In the genomic region with DNA sequence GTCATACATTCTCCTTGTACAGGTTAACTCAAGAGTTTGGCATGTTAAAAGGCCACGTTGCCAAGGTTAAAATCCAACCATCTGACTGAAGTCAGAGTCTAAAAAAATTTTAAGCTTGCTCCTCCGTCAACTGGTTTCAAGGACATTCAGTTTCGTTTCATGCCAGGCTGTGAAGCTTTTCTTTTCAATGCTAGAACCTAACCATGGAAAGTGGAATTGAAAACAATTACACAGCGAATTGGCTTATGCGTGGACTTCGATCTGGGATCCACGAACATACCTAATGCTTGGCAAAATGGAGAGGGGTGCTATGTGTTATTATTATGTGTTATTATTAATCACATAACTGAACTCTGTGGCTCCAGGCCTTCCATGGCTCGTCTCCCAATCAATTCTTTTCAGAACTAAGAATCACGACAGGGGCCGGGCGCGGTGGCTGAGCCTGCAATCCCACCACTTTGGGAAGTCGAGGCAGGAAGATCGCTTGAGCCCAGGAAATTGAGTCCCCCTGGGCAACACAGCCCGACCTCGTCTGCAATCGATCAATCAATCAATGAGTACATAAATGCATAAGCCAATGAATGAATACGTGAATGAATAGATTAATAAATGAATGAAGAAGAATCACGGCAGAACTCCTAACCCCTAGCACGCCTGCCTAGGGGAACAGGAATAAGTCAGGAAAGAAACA, we compare ENCODE assay signal across 1 cellular context.
TF ChIP-seq lines count a peak whose summit lies in the region.

No MANE protein-coding gene starts in this region.

TF ChIP-seq in K562, 482 proteins besides CTCF, POLR2A, EP300 and RAD21:
- TF ChIP-seq, protein P1, sequence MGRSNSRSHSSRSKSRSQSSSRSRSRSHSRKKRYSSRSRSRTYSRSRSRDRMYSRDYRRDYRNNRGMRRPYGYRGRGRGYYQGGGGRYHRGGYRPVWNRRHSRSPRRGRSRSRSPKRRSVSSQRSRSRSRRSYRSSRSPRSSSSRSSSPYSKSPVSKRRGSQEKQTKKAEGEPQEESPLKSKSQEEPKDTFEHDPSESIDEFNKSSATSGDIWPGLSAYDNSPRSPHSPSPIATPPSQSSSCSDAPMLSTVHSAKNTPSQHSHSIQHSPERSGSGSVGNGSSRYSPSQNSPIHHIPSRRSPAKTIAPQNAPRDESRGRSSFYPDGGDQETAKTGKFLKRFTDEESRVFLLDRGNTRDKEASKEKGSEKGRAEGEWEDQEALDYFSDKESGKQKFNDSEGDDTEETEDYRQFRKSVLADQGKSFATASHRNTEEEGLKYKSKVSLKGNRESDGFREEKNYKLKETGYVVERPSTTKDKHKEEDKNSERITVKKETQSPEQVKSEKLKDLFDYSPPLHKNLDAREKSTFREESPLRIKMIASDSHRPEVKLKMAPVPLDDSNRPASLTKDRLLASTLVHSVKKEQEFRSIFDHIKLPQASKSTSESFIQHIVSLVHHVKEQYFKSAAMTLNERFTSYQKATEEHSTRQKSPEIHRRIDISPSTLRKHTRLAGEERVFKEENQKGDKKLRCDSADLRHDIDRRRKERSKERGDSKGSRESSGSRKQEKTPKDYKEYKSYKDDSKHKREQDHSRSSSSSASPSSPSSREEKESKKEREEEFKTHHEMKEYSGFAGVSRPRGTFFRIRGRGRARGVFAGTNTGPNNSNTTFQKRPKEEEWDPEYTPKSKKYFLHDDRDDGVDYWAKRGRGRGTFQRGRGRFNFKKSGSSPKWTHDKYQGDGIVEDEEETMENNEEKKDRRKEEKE (IDR thresholded peaks at IDR 0.05; ENCODE audit: borderline replicate concordance in 1 of 2, control insufficient read depth in 1 of 2, low read depth in 2 of 2, low read length in 1 of 2) = 0 out of 4 replicates have a peak, but pooled peaks of 1 of the 2 experiments have one; percentile 3
- TF ChIP-seq SMC3 (conservative IDR thresholded peaks at IDR 0.05; ENCODE audit: insufficient read depth, low read depth, low read length) (no peak), ZKSCAN1 (IDR thresholded peaks at IDR 0.05; ENCODE audit: low read depth, low read length) (no peak), ZNF146 (CRISPR knock-in tag; IDR thresholded peaks at IDR 0.05; ENCODE audit: unreplicated experiment) (no peak), NR4A1 (CRISPR knock-in tag; IDR thresholded peaks at IDR 0.05) (no peak), NR4A1 (tag; IDR thresholded peaks at IDR 0.05) (0 out of 2 replicates have a peak, but pooled peaks have one; percentile 20), SMARCA4 (IDR thresholded peaks at IDR 0.05) (0 out of 2 replicates have a peak, but pooled peaks have one; percentile 18), PPARD (CRISPR knock-in tag; IDR thresholded peaks at IDR 0.05) (no peak), CUX1 (CRISPR knock-in tag; IDR thresholded peaks at IDR 0.05) (0 out of 2 replicates have a peak, but pooled peaks have one; percentile 32), PML (IDR thresholded peaks at IDR 0.05; ENCODE audit: low read length) (0 out of 2 replicates have a peak, but pooled peaks have one; percentile 5), CREB3 (tag; conservative IDR thresholded peaks at IDR 0.05; ENCODE audit: low read depth) (0 out of 2 replicates have a peak, but pooled peaks have one; percentile 24), AFF4 (CRISPR knock-in tag; IDR thresholded peaks at IDR 0.05) (0 out of 2 replicates have a peak, but pooled peaks have one; percentile 20), MEIS2 (IDR thresholded peaks at IDR 0.05; ENCODE audit: partially characterized antibody) (peak; percentile 39), KDM5B (IDR thresholded peaks at IDR 0.05; ENCODE audit: insufficient replicate concordance, low read depth, low read length) (peak; percentile 22)
- TF ChIP-seq, protein P2, sequence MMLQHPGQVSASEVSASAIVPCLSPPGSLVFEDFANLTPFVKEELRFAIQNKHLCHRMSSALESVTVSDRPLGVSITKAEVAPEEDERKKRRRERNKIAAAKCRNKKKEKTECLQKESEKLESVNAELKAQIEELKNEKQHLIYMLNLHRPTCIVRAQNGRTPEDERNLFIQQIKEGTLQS (IDR thresholded peaks at IDR 0.05) = no peak
- TF ChIP-seq, protein P2 (CRISPR knock-in tag; conservative IDR thresholded peaks at IDR 0.05) = 0 out of 2 replicates have a peak, but pooled peaks have one; percentile 42
- TF ChIP-seq, protein P3, sequence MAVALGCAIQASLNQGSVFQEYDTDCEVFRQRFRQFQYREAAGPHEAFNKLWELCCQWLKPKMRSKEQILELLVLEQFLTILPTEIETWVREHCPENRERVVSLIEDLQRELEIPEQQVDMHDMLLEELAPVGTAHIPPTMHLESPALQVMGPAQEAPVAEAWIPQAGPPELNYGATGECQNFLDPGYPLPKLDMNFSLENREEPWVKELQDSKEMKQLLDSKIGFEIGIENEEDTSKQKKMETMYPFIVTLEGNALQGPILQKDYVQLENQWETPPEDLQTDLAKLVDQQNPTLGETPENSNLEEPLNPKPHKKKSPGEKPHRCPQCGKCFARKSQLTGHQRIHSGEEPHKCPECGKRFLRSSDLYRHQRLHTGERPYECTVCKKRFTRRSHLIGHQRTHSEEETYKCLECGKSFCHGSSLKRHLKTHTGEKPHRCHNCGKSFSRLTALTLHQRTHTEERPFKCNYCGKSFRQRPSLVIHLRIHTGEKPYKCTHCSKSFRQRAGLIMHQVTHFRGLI (CRISPR knock-in tag; IDR thresholded peaks at IDR 0.05) = no peak
- TF ChIP-seq, protein P4, sequence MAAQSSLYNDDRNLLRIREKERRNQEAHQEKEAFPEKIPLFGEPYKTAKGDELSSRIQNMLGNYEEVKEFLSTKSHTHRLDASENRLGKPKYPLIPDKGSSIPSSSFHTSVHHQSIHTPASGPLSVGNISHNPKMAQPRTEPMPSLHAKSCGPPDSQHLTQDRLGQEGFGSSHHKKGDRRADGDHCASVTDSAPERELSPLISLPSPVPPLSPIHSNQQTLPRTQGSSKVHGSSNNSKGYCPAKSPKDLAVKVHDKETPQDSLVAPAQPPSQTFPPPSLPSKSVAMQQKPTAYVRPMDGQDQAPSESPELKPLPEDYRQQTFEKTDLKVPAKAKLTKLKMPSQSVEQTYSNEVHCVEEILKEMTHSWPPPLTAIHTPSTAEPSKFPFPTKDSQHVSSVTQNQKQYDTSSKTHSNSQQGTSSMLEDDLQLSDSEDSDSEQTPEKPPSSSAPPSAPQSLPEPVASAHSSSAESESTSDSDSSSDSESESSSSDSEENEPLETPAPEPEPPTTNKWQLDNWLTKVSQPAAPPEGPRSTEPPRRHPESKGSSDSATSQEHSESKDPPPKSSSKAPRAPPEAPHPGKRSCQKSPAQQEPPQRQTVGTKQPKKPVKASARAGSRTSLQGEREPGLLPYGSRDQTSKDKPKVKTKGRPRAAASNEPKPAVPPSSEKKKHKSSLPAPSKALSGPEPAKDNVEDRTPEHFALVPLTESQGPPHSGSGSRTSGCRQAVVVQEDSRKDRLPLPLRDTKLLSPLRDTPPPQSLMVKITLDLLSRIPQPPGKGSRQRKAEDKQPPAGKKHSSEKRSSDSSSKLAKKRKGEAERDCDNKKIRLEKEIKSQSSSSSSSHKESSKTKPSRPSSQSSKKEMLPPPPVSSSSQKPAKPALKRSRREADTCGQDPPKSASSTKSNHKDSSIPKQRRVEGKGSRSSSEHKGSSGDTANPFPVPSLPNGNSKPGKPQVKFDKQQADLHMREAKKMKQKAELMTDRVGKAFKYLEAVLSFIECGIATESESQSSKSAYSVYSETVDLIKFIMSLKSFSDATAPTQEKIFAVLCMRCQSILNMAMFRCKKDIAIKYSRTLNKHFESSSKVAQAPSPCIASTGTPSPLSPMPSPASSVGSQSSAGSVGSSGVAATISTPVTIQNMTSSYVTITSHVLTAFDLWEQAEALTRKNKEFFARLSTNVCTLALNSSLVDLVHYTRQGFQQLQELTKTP (IDR thresholded peaks at IDR 0.05; ENCODE audit: low read depth in 1 of 2, partially characterized antibody in 2 of 2) = peak in 1 of 2 experiments; percentile 11
